Comparison of ENCODE assay signal across 12 cellular contexts in the genomic region with DNA sequence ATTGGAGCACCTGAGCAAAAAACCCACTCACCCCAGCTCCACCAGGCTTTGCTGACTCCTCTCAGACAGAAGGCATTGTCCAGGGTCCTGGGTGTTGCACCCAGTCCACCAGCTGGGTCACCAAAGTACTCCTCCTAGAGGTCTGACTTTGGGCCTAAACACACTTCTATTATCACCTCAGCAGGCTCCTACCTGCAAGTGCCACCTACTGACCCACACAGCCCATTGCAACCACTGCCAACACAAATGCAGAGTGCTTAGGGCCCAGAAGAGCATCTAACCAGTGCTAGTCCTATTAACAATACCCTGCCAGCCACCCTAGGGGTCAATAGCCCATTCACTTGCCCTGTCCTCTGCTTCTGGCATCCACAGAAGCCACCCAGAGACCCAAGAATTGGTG.
"Had no signal": no experiment of that assay in that cellular context is flagged by ENCODE, and none has a peak within 500 bp of the region (broad histone marks: within the 10 kb centered on the region; RNA-seq: fewer than 3 reads in every experiment).

No MANE protein-coding gene starts in this region.

- H3K27me3 ChIP-seq: body of pancreas, neutrophil, thyroid gland, uterus had no signal

- ATAC-seq: body of pancreas; left colon; naive thymus-derived CD8-positive, alpha-beta T cell; right cardiac atrium had no signal

- H3K4me3 ChIP-seq: body of pancreas, lung, thyroid gland, uterus had no signal

- FAIRE-seq: small intestine had no signal

- H3K36me3 ChIP-seq: neutrophil, thyroid gland, uterus had no signal

- H3K4me1 ChIP-seq: body of pancreas, thyroid gland, uterus had no signal

- DNase-seq: activated CD4-positive, alpha-beta T cell treated with anti-CD3 and anti-CD28 coated beads for 1 hour; activated CD8-positive, alpha-beta memory T cell treated with anti-CD3 and anti-CD28 coated beads for 24 hours; activated naive CD4-positive, alpha-beta T cell treated with anti-CD3 and anti-CD28 coated beads, Interleukin-2, amount 10 ng/mL, durations not matched to agents 7 days and 5 days; body of pancreas; left colon; naive thymus-derived CD8-positive, alpha-beta T cell; right cardiac atrium; small intestine; thyroid gland; uterus had no signal

- H3K27ac ChIP-seq: body of pancreas, neutrophil, thyroid gland, uterus had no signal

- H3K9me3 ChIP-seq: body of pancreas, neutrophil, thyroid gland, uterus had no signal
